Comparison of ENCODE assay signal across 19 cellular contexts in genomic region chr10:43944742-43945730, GRCh38.
DNase-seq lines count a peak whose midpoint lies in the region; ATAC-seq and TF ChIP-seq lines count a peak whose summit lies in the region.
"Had no signal": no experiment of that assay in that cellular context is flagged by ENCODE, and none has a peak within 500 bp of the region (broad histone marks: within the 10 kb centered on the region; RNA-seq: fewer than 3 reads in every experiment).

No MANE protein-coding gene starts in this region.

- H3K4me3 Mint-ChIP-seq in endodermal cell, result no peak overlapping the region
- H3K4me3 Mint-ChIP-seq: effector memory CD8-positive, alpha-beta T cell; natural killer cell treated with Interleukin-12 subunit alpha and Interleukin-12 subunit beta and Interleukin-15 and Interleukin-18, amount 100 ng/mL, for 72 hours had no signal

- no peak overlapping the region for H3K4me3 ChIP-seq in IMR-90 (ENCODE audit: insufficient read depth, low read depth, low read length)
- no peak overlapping the region for H3K4me3 ChIP-seq in endodermal cell (ENCODE audit: low read length)
- no peak overlapping the region for H3K4me3 ChIP-seq in mesenchymal stem cell (ENCODE audit: insufficient read depth in 1 of 2, low read depth in 1 of 2, low read length in 2 of 2)
- H3K4me3 ChIP-seq: psoas muscle, thoracic aorta had no signal

- no peak for TF ChIP-seq RAD21 in IMR-90 (IDR thresholded peaks at IDR 0.05; ENCODE audit: low read length)

- H3K4me1 ChIP-seq in IMR-90 (ENCODE audit: control insufficient read depth, insufficient read depth, low read length), result peaks cover 8% of the 10 kb centered on the region
- H3K4me1 ChIP-seq in endodermal cell (ENCODE audit: control insufficient read depth, insufficient read depth, low read length), result no peaks in the 10 kb centered on the region
- no peaks in the 10 kb centered on the region for H3K4me1 ChIP-seq in mesenchymal stem cell (ENCODE audit: control insufficient read depth, insufficient read depth, low read depth, low read length)
- H3K4me1 ChIP-seq: psoas muscle had no signal

- no peak overlapping the region for H3K27ac Mint-ChIP-seq in endodermal cell
- H3K27ac Mint-ChIP-seq: effector memory CD8-positive, alpha-beta T cell; natural killer cell treated with Interleukin-12 subunit alpha and Interleukin-12 subunit beta and Interleukin-15 and Interleukin-18, amount 100 ng/mL, for 72 hours had no signal

- DNase-seq in IMR-90 (no peak), endodermal cell (peak; percentile 35), mesenchymal stem cell (peak; percentile 54), DMS53 (lab: John Stamatoyannopoulos, UW) (no peak), medulla oblongata (ENCODE audit: extremely low spot score) (no peak)
- peak; percentile 13 for DNase-seq in stimulated activated CD8-positive, alpha-beta memory T cell treated with anti-CD3 and anti-CD28 coated beads, Interleukin-4, amount 100 ng/mL, for 48 hours
- DNase-seq in effector CD8-positive, alpha-beta T cell (lab: John Stamatoyannopoulos, UW), result no peak
- DNase-seq: activated CD4-positive, alpha-beta T cell treated with anti-CD3 and anti-CD28 coated beads for 1 hour; cerebellar nuclear complex; DND-41; effector memory CD8-positive, alpha-beta T cell; mammary epithelial cell; NCI-H187 treated with DMSO at 0.1 percent for 48 hours; NCI-H345; NK-92 treated with Interleukin-12 subunit alpha and Interleukin-12 subunit beta, amount 100 ng/mL, for 24 hours; psoas muscle had no signal

- 89% methylated on average over 6 of the region's 12 CpGs; no CpG with 5 or more reads in 1 of the 2 experiments for WGBS in IMR-90 (ENCODE audit: extremely low coverage in 2 of 2, insufficient read length in 1 of 2), 2 experiments
- WGBS in endodermal cell (ENCODE audit: insufficient coverage in 1 of 2, insufficient read length in 1 of 2), 2 experiments, result 93 to 94% methylated on average over 4 to 12 of the region's 12 CpGs
- 47% methylated on average over 12 of the region's 12 CpGs for WGBS in mesenchymal stem cell

- H4K91ac ChIP-seq in IMR-90 (ENCODE audit: insufficient read depth, low read depth, low read length) (no peak overlapping the region), mesenchymal stem cell (ENCODE audit: low read length) (peak overlapping the region; percentile 43)

- H2BK15ac ChIP-seq in IMR-90 (ENCODE audit: low read depth, low read length), result peak overlapping the region; percentile 31; the same call in 1 of the 3 replicates
- peak overlapping the region; percentile 37 for H2BK15ac ChIP-seq in mesenchymal stem cell (ENCODE audit: low read depth, poor library complexity, severe bottlenecking)

- no peaks in the 10 kb centered on the region for H3K36me3 Mint-ChIP-seq in endodermal cell (ENCODE audit: low read depth)
- H3K36me3 Mint-ChIP-seq: natural killer cell treated with Interleukin-12 subunit alpha and Interleukin-12 subunit beta and Interleukin-15 and Interleukin-18, amount 100 ng/mL, for 72 hours had no signal

- no peak for TF ChIP-seq POLR2A in IMR-90 (IDR thresholded peaks at IDR 0.05; ENCODE audit: low read depth, low read length)

- no peaks in the 10 kb centered on the region for H3K9me3 ChIP-seq in IMR-90 (ENCODE audit: control insufficient read depth, insufficient read depth, low read length)
- no peaks in the 10 kb centered on the region for H3K9me3 ChIP-seq in endodermal cell (ENCODE audit: control insufficient read depth, low read length)
- H3K9me3 ChIP-seq in mesenchymal stem cell (ENCODE audit: control insufficient read depth, low read length), result no peaks in the 10 kb centered on the region
- H3K9me3 ChIP-seq: psoas muscle, thoracic aorta had no signal

- no peak overlapping the region for H2AK9ac ChIP-seq in IMR-90 (replicated peaks; ENCODE audit: low read depth, low read length, poor library complexity)

- in situ Hi-C loops in IMR-90 (cut with MboI; ENCODE audit: low sequenced_read_pairs), result no loop called here

- H4K5ac ChIP-seq in IMR-90 (ENCODE audit: low read depth, low read length), result no peak overlapping the region

- no peaks in the 10 kb centered on the region for H3K36me3 ChIP-seq in IMR-90 (ENCODE audit: control insufficient read depth, insufficient read depth, low read length)
- no peaks in the 10 kb centered on the region for H3K36me3 ChIP-seq in endodermal cell (ENCODE audit: control insufficient read depth, insufficient read depth, low read length)
- H3K36me3 ChIP-seq in mesenchymal stem cell (ENCODE audit: control insufficient read depth in 1 of 2, insufficient read depth in 2 of 2, low read depth in 1 of 2, low read length in 2 of 2), result no peaks in the 10 kb centered on the region
- H3K36me3 ChIP-seq: thoracic aorta had no signal

- no peaks in the 10 kb centered on the region for H3K9me3 Mint-ChIP-seq in endodermal cell
- H3K9me3 Mint-ChIP-seq: effector memory CD8-positive, alpha-beta T cell; natural killer cell treated with Interleukin-12 subunit alpha and Interleukin-12 subunit beta and Interleukin-15 and Interleukin-18, amount 100 ng/mL, for 72 hours had no signal

- peak overlapping the region; percentile 66 to 75 for H2BK12ac ChIP-seq in mesenchymal stem cell (ENCODE audit: low read length in 2 of 2)

- H3K9ac ChIP-seq in IMR-90 (ENCODE audit: low read depth, low read length) (no peak overlapping the region), endodermal cell (ENCODE audit: extremely low read depth, low read length, poor library complexity, severe bottlenecking) (no peak overlapping the region), mesenchymal stem cell (ENCODE audit: low read length) (no peak overlapping the region)

- 0 out of 2 replicates have a peak, but pooled peaks cover 8% of the 10 kb centered on the region for H3K9me1 ChIP-seq in IMR-90 (ENCODE audit: insufficient read depth, low read length)

- H3K27ac ChIP-seq in IMR-90 (ENCODE audit: insufficient read depth, low read length) (no peak overlapping the region), endodermal cell (ENCODE audit: low read depth, low read length) (no peak overlapping the region), mesenchymal stem cell (ENCODE audit: low read length, poor library complexity, severe bottlenecking) (no peak overlapping the region)
- H3K27ac ChIP-seq: psoas muscle, thoracic aorta had no signal

- H2AFZ ChIP-seq in IMR-90 (replicated peaks; ENCODE audit: low read length, poor library complexity), result peak overlapping the region; percentile 21
- no peak overlapping the region for H2AFZ ChIP-seq in mesenchymal stem cell (ENCODE audit: low read depth, low read length)

- H4K8ac ChIP-seq in IMR-90 (ENCODE audit: low read depth in 2 of 2, low read length in 2 of 2) (no peak overlapping the region), mesenchymal stem cell (ENCODE audit: low read length) (peak overlapping the region; percentile 55)

- H2BK20ac ChIP-seq in IMR-90 (ENCODE audit: low read depth, low read length), result no peak overlapping the region

- POLR2A ChIA-PET in IMR-90 (lab: Charles Lee; ENCODE audit: unreplicated experiment), result no interaction called here

- ATAC-seq in IMR-90 (ENCODE audit: low read depth), result no peak
- ATAC-seq in HG03280 (IDR thresholded peaks at IDR 0.05; ENCODE audit: unreplicated experiment), result no peak
- ATAC-seq: effector memory CD8-positive, alpha-beta T cell; natural killer cell treated with Interleukin-12 subunit alpha and Interleukin-12 subunit beta and Interleukin-15 and Interleukin-18, amount 100 ng/mL, for 72 hours; psoas muscle had no signal

- H3K14ac ChIP-seq in IMR-90 (replicated peaks; ENCODE audit: low read depth, low read length) (no peak overlapping the region), mesenchymal stem cell (ENCODE audit: low read length in 2 of 2) (no peak overlapping the region)

- dilution Hi-C loops in IMR-90 (cut with HindIII; ENCODE audit: low sequenced_read_pairs, unreplicated experiment), result no loop called here

- BruUV-seq in IMR-90 (replicated peaks; lab: Mats Ljungman, UMichigan), result no TSS peak

- H3K79me1 ChIP-seq in IMR-90 (ENCODE audit: low read depth in 1 of 2, low read length in 2 of 2) (no peaks in the 10 kb centered on the region), mesenchymal stem cell (replicated peaks; ENCODE audit: low read length, poor library complexity, severe bottlenecking) (no peaks in the 10 kb centered on the region)

- no peak for TF ChIP-seq CTCF in IMR-90 (conservative IDR thresholded peaks at IDR 0.05; ENCODE audit: low read depth, low read length)
- no peak for TF ChIP-seq CTCF in endodermal cell (conservative IDR thresholded peaks at IDR 0.05)

- H2AK5ac ChIP-seq in IMR-90 (ENCODE audit: low read depth, low read length), result no peak overlapping the region; the same call in 1 of the 2 replicates
- H2AK5ac ChIP-seq in mesenchymal stem cell (ENCODE audit: low read length, severe bottlenecking), result no peak overlapping the region

- H3K23ac ChIP-seq in IMR-90 (ENCODE audit: low read depth, low read length) (no peak overlapping the region), mesenchymal stem cell (ENCODE audit: low read length in 2 of 2) (no peak overlapping the region)

- H4K20me1 ChIP-seq in IMR-90 (ENCODE audit: insufficient read depth, low read length), result no peaks in the 10 kb centered on the region

- no peaks in the 10 kb centered on the region for H3K27me3 ChIP-seq in IMR-90 (ENCODE audit: control insufficient read depth, insufficient read depth, low read length)
- no peaks in the 10 kb centered on the region for H3K27me3 ChIP-seq in endodermal cell (ENCODE audit: control insufficient read depth, insufficient read depth, low read length, poor library complexity, severe bottlenecking)
- peaks cover 0 to 6% of the 10 kb centered on the region in 2 experiments for H3K27me3 ChIP-seq in mesenchymal stem cell (ENCODE audit: control insufficient read depth in 1 of 2, insufficient read depth in 1 of 2, low read length in 2 of 2)

- H3K18ac ChIP-seq in IMR-90 (ENCODE audit: low read depth, low read length), result no peak overlapping the region
- H3K18ac ChIP-seq in mesenchymal stem cell (ENCODE audit: low read depth in 1 of 2, low read length in 2 of 2), result peak overlapping the region in 1 of 2 experiments; percentile 59

- no peak overlapping the region for H2BK5ac ChIP-seq in IMR-90 (ENCODE audit: low read depth, low read length, poor library complexity, severe bottlenecking)
- no peak overlapping the region for H2BK5ac ChIP-seq in mesenchymal stem cell (ENCODE audit: low read depth, low read length, poor library complexity, severe bottlenecking)

- H2BK120ac ChIP-seq in IMR-90 (ENCODE audit: low read depth, low read length), result no peak overlapping the region
- peak overlapping the region; percentile 45 for H2BK120ac ChIP-seq in mesenchymal stem cell (ENCODE audit: low read depth, low read length)

- no peak overlapping the region; the same call in 1 of the 2 replicates for H3K4ac ChIP-seq in IMR-90 (ENCODE audit: low read depth, low read length)
- no peak overlapping the region for H3K4ac ChIP-seq in mesenchymal stem cell (ENCODE audit: low read depth in 1 of 2, low read length in 2 of 2)

- H3K4me1 Mint-ChIP-seq in endodermal cell, result peaks cover 3% of the 10 kb centered on the region

- no peak overlapping the region for H3K4me2 ChIP-seq in IMR-90 (ENCODE audit: low read depth, low read length)
- no peak overlapping the region for H3K4me2 ChIP-seq in mesenchymal stem cell (ENCODE audit: low read length, poor library complexity, severe bottlenecking)

- no peaks in the 10 kb centered on the region for H3K27me3 Mint-ChIP-seq in endodermal cell (ENCODE audit: insufficient read depth)

- intact Hi-C loops in IMR-90 (cut with micrococcal nuclease), result no loop called here

- H3K56ac ChIP-seq in IMR-90 (ENCODE audit: extremely low read depth, insufficient read depth, low read length), result no peak overlapping the region

- CTCF ChIA-PET in IMR-90 (lab: Yijun Ruan, JAX), result no interaction called here

Comparison
In these comparisons a context has a peak if more than half of its experiments do, and no peak if none do; other contexts are left out.
1. DNase-seq: peak in endodermal cell (single experiment), mesenchymal stem cell (single experiment) and stimulated activated CD8-positive, alpha-beta memory T cell treated with anti-CD3 and anti-CD28 coated beads, Interleukin-4, amount 100 ng/mL, for 48 hours (single experiment); none in IMR-90 (single experiment), DMS53 (single experiment), medulla oblongata (single experiment) and effector CD8-positive, alpha-beta T cell (single experiment).